In the genomic region with DNA sequence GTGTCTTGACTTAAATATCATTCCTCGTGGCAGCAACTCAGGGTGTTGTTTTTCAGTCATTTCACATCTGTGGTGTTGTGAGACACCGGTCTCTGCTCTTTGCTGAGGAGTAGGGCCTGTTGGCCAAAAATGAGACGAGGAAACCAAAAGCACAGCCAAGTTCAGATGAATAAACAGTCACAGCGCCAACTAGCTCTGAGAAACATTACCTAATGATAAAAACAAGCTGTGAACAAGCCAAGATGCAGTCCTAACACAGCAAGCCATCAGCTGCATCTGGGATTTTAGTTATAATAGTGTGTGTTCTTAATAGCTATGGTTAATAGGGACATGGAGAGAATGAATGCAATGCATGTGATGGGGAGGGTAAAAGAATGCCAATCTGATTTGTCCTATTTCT, we compare ENCODE assay signal across 17 cellular contexts.
A peak's percentile ranks its signal among the peaks of the same experiment; 100 is the strongest.
DNase-seq lines count a peak whose midpoint lies in the region; ATAC-seq, FAIRE-seq and TF ChIP-seq lines count a peak whose summit lies in the region.
"Had no signal": no experiment of that assay in that cellular context is flagged by ENCODE, and none has a peak within 500 bp of the region (broad histone marks: within the 10 kb centered on the region; RNA-seq: fewer than 3 reads in every experiment).

No MANE protein-coding gene starts in this region.

- H3K4me1 Mint-ChIP-seq in astrocyte (ENCODE audit: low read depth, unreplicated experiment), result peaks cover 5% of the 10 kb centered on the region
- no peaks in the 10 kb centered on the region for H3K4me1 Mint-ChIP-seq in effector memory CD8-positive, alpha-beta T cell (ENCODE audit: low read depth in 2 of 2)
- H3K4me1 Mint-ChIP-seq: activated naive CD4-positive, alpha-beta T cell treated with anti-CD3 and anti-CD28 coated beads, Interleukin-2, amount 50 U/mL, for 24 hours; stimulated activated naive B cell treated with anti-CD40 and anti-IgM and Interleukin-4, amounts not matched to agents 10 μg/mL and 1 μg/mL and 100 μg/mL, for 72 hours had no signal

- no peaks in the 10 kb centered on the region for H4K20me1 ChIP-seq in astrocyte (ENCODE audit: insufficient read depth, low read length)

- FAIRE-seq in astrocyte (lab: Jason Lieb, UNC), result no peak

- DNase-seq in ELR (ENCODE audit: low read depth), result peak; percentile 5
- no peak for DNase-seq in astrocyte (ENCODE audit: low read depth)
- peak; percentile 23 for DNase-seq in left cardiac atrium
- peak; percentile 13 for DNase-seq in skeletal muscle cell (ENCODE audit: low read depth)
- DNase-seq in effector memory CD8-positive, alpha-beta T cell, result no peak
- DNase-seq: CD4-positive, alpha-beta T cell; GF-D8; lower lobe of right lung; NCI-H226; posterior cingulate gyrus; stimulated activated CD4-positive, alpha-beta T cell treated with anti-CD3 and anti-CD28 coated beads, Interleukin-4, amount 100 ng/mL, for 1 hour; stimulated activated naive B cell treated with anti-CD40 and anti-IgM and Interleukin-4, amounts not matched to agents 10 μg/mL and 1 μg/mL and 100 μg/mL, for 72 hours had no signal

- H3K9me3 Mint-ChIP-seq in astrocyte (ENCODE audit: unreplicated experiment), result no peaks in the 10 kb centered on the region
- no peaks in the 10 kb centered on the region for H3K9me3 Mint-ChIP-seq in effector memory CD8-positive, alpha-beta T cell
- H3K9me3 Mint-ChIP-seq: activated naive CD4-positive, alpha-beta T cell treated with anti-CD3 and anti-CD28 coated beads, Interleukin-2, amount 50 U/mL, for 24 hours; CD4-positive, alpha-beta T cell; dendritic cell treated with granulocyte-macrophage colony-stimulating factor and Interleukin-4, amounts not matched to agents 40 ng/mL and 50 ng/mL, for 4 days; stimulated activated naive B cell treated with anti-CD40 and anti-IgM and Interleukin-4, amounts not matched to agents 10 μg/mL and 1 μg/mL and 100 μg/mL, for 72 hours had no signal

- no peak overlapping the region for H3K27ac Mint-ChIP-seq in astrocyte (ENCODE audit: unreplicated experiment)
- no peak overlapping the region for H3K27ac Mint-ChIP-seq in effector memory CD8-positive, alpha-beta T cell
- H3K27ac Mint-ChIP-seq: activated naive CD4-positive, alpha-beta T cell treated with anti-CD3 and anti-CD28 coated beads, Interleukin-2, amount 50 U/mL, for 24 hours; CD4-positive, alpha-beta T cell; dendritic cell treated with granulocyte-macrophage colony-stimulating factor and Interleukin-4, amounts not matched to agents 40 ng/mL and 50 ng/mL, for 4 days; stimulated activated naive B cell treated with anti-CD40 and anti-IgM and Interleukin-4, amounts not matched to agents 10 μg/mL and 1 μg/mL and 100 μg/mL, for 72 hours had no signal

- H3K27me3 Mint-ChIP-seq in astrocyte (ENCODE audit: low read depth, unreplicated experiment), result no peaks in the 10 kb centered on the region
- no peaks in the 10 kb centered on the region for H3K27me3 Mint-ChIP-seq in effector memory CD8-positive, alpha-beta T cell
- H3K27me3 Mint-ChIP-seq: activated naive CD4-positive, alpha-beta T cell treated with anti-CD3 and anti-CD28 coated beads, Interleukin-2, amount 50 U/mL, for 24 hours; CD4-positive, alpha-beta T cell; dendritic cell treated with granulocyte-macrophage colony-stimulating factor and Interleukin-4, amounts not matched to agents 40 ng/mL and 50 ng/mL, for 4 days; stimulated activated naive B cell treated with anti-CD40 and anti-IgM and Interleukin-4, amounts not matched to agents 10 μg/mL and 1 μg/mL and 100 μg/mL, for 72 hours had no signal

- H3K79me2 ChIP-seq in astrocyte (ENCODE audit: insufficient read depth, low read length), result no peaks in the 10 kb centered on the region

- TF ChIP-seq CTCF in astrocyte (IDR thresholded peaks at IDR 0.05; ENCODE audit: insufficient read depth, low read depth, low read length), result no peak

- no peaks in the 10 kb centered on the region for H3K36me3 Mint-ChIP-seq in astrocyte (ENCODE audit: low read depth, unreplicated experiment)
- no peaks in the 10 kb centered on the region for H3K36me3 Mint-ChIP-seq in effector memory CD8-positive, alpha-beta T cell (ENCODE audit: insufficient read depth)
- H3K36me3 Mint-ChIP-seq: activated naive CD4-positive, alpha-beta T cell treated with anti-CD3 and anti-CD28 coated beads, Interleukin-2, amount 50 U/mL, for 24 hours; stimulated activated naive B cell treated with anti-CD40 and anti-IgM and Interleukin-4, amounts not matched to agents 10 μg/mL and 1 μg/mL and 100 μg/mL, for 72 hours had no signal

- no peak overlapping the region for H3K4me3 ChIP-seq in astrocyte (ENCODE audit: insufficient read depth, low read depth, low read length)
- H3K4me3 ChIP-seq in skeletal muscle cell (ENCODE audit: low read depth, low read length), result no peak overlapping the region
- H3K4me3 ChIP-seq: lower lobe of right lung had no signal

- H3K9me3 ChIP-seq in astrocyte (ENCODE audit: insufficient read depth, low read depth, low read length), result no peaks in the 10 kb centered on the region
- H3K9me3 ChIP-seq: lower lobe of right lung had no signal

- H3K27ac ChIP-seq in astrocyte (ENCODE audit: low read depth, low read length), result no peak overlapping the region
- H3K27ac ChIP-seq: lower lobe of right lung had no signal

- peak overlapping the region; percentile 49 for H2AFZ ChIP-seq in astrocyte (ENCODE audit: low read depth, low read length)

- no peaks in the 10 kb centered on the region for H3K36me3 ChIP-seq in astrocyte (ENCODE audit: insufficient read depth, low read length)
- H3K36me3 ChIP-seq: lower lobe of right lung had no signal

- ATAC-seq in left cardiac atrium (peak; percentile 78 to 88), HG03135 (IDR thresholded peaks at IDR 0.05; ENCODE audit: unreplicated experiment) (no peak), GM21529 (IDR thresholded peaks at IDR 0.05; ENCODE audit: unreplicated experiment) (no peak), GM19397 (IDR thresholded peaks at IDR 0.05; ENCODE audit: unreplicated experiment) (no peak)
- ATAC-seq in effector memory CD8-positive, alpha-beta T cell (replicated peaks), result no peak
- ATAC-seq: lower lobe of right lung; stimulated activated naive B cell treated with anti-CD40 and anti-IgM and Interleukin-4, amounts not matched to agents 10 μg/mL and 1 μg/mL and 100 μg/mL, for 72 hours had no signal

- H3K4me1 ChIP-seq in astrocyte (ENCODE audit: insufficient read depth, low read length), result no peaks in the 10 kb centered on the region
- H3K4me1 ChIP-seq: lower lobe of right lung had no signal

- H3K4me3 Mint-ChIP-seq in astrocyte (ENCODE audit: unreplicated experiment), result no peak overlapping the region
- no peak overlapping the region for H3K4me3 Mint-ChIP-seq in effector memory CD8-positive, alpha-beta T cell
- H3K4me3 Mint-ChIP-seq: activated naive CD4-positive, alpha-beta T cell treated with anti-CD3 and anti-CD28 coated beads, Interleukin-2, amount 50 U/mL, for 24 hours; CD4-positive, alpha-beta T cell; dendritic cell treated with granulocyte-macrophage colony-stimulating factor and Interleukin-4, amounts not matched to agents 40 ng/mL and 50 ng/mL, for 4 days; stimulated activated naive B cell treated with anti-CD40 and anti-IgM and Interleukin-4, amounts not matched to agents 10 μg/mL and 1 μg/mL and 100 μg/mL, for 72 hours had no signal

- intact Hi-C loops in left cardiac atrium (cut with DNase I), result no loop called here

- no peak overlapping the region for H3K9ac ChIP-seq in astrocyte (ENCODE audit: low read length)

- no peaks in the 10 kb centered on the region for H3K27me3 ChIP-seq in astrocyte (ENCODE audit: insufficient read depth, low read length)

- H3K4me2 ChIP-seq in astrocyte (ENCODE audit: low read length), result no peak overlapping the region

Comparison
In these comparisons a context has a peak if more than half of its experiments do, and no peak if none do; other contexts are left out.
1. DNase-seq: peak in ELR (single experiment), left cardiac atrium (single experiment) and skeletal muscle cell (single experiment); none in astrocyte (single experiment) and effector memory CD8-positive, alpha-beta T cell (0 of 3).
2. ATAC-seq: peak in left cardiac atrium (2 of 2); none in effector memory CD8-positive, alpha-beta T cell (single experiment), HG03135 (single experiment), GM21529 (single experiment) and GM19397 (single experiment).